1 cellular context compared by ENCODE assay signal in genomic region chr17:41101586-41102259, GRCh38.
TF ChIP-seq lines count a peak whose summit lies in the region.

TSS of gene KRTAP4-16 (minus strand) at chr17:41102209. CDS start at chr17:41102209, 0 bp downstream.

TF ChIP-seq in IMR-90, 13 proteins besides CTCF, POLR2A, EP300 and RAD21:
- TF ChIP-seq CEBPB (IDR thresholded peaks at IDR 0.05; ENCODE audit: low read depth, low read length) (no peak), MAFK (IDR thresholded peaks at IDR 0.05; ENCODE audit: low read depth, low read length) (no peak), RCOR1 (IDR thresholded peaks at IDR 0.05; ENCODE audit: insufficient replicate concordance, low read length) (no peak), SMC3 (IDR thresholded peaks at IDR 0.05; ENCODE audit: low read depth, low read length) (no peak), NFE2L2 (IDR thresholded peaks at IDR 0.05; ENCODE audit: low read depth, low read length) (no peak), MAZ (IDR thresholded peaks at IDR 0.05; ENCODE audit: borderline replicate concordance, low read depth, low read length) (no peak), MXI1 (IDR thresholded peaks at IDR 0.05; ENCODE audit: borderline replicate concordance, low read depth, low read length) (no peak), RFX5 (IDR thresholded peaks at IDR 0.05; ENCODE audit: low read depth, low read length) (no peak), FOS (IDR thresholded peaks at IDR 0.05; ENCODE audit: low read depth, low read length) (no peak)
- TF ChIP-seq, protein P1, sequence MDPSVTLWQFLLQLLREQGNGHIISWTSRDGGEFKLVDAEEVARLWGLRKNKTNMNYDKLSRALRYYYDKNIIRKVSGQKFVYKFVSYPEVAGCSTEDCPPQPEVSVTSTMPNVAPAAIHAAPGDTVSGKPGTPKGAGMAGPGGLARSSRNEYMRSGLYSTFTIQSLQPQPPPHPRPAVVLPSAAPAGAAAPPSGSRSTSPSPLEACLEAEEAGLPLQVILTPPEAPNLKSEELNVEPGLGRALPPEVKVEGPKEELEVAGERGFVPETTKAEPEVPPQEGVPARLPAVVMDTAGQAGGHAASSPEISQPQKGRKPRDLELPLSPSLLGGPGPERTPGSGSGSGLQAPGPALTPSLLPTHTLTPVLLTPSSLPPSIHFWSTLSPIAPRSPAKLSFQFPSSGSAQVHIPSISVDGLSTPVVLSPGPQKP (IDR thresholded peaks at IDR 0.05; ENCODE audit: borderline replicate concordance, low read depth, low read length) = no peak
- TF ChIP-seq, protein P2, sequence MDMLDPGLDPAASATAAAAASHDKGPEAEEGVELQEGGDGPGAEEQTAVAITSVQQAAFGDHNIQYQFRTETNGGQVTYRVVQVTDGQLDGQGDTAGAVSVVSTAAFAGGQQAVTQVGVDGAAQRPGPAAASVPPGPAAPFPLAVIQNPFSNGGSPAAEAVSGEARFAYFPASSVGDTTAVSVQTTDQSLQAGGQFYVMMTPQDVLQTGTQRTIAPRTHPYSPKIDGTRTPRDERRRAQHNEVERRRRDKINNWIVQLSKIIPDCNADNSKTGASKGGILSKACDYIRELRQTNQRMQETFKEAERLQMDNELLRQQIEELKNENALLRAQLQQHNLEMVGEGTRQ (IDR thresholded peaks at IDR 0.05; ENCODE audit: low read depth, low read length) = no peak
